In the genomic region with DNA sequence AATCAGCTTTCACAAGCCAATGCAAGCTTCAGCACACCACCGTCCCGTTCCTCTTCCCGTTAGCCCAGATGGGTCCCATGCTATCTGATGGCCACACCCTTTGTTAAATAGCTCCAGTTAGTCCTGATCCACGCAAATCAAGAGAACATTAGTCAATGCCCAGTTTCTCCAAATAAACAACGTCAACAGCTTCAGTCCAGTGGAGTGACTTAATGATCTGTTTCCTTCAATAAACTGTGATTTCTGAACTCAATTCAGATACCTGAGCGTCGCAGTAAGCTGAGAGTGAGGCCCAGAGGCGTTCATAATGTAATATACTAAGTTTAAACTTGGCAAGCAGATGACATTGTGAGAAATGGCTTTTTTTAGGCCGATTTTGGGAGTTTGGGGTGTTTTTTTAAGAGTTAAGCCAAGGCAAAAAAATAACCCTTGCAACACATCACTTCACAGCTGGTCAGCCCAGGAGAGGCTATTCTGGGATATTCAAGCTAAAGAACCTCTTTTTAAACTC, we compare ENCODE assay signal across 12 cellular contexts.
DNase-seq lines count a peak whose midpoint lies in the region; ATAC-seq and TF ChIP-seq lines count a peak whose summit lies in the region.
"Had no signal": no experiment of that assay in that cellular context is flagged by ENCODE, and none has a peak within 500 bp of the region (broad histone marks: within the 10 kb centered on the region; RNA-seq: fewer than 3 reads in every experiment).

No MANE protein-coding gene starts in this region.

- DNase-seq in RKO (ENCODE audit: low spot score) (peak; percentile 85), fibroblast of peridontal ligament (ENCODE audit: extremely low read depth) (peak; percentile 77), naive B cell (no peak), uterus (no peak), DMS153 (lab: John Stamatoyannopoulos, UW) (no peak)
- DNase-seq in naive thymus-derived CD4-positive, alpha-beta T cell: no peak
- DNase-seq in activated CD4-positive, alpha-beta T cell treated with anti-CD3 and anti-CD28 coated beads, Interleukin-2, amount 50 U/mL, for 1 hour: no peak
- DNase-seq: activated CD4-positive, alpha-beta T cell treated with anti-CD3 and anti-CD28 coated beads, Interleukin-2, amount 50 U/mL, for 48 hours; MM.1S; NCI-H510A treated with DMSO at 0.1 percent for 48 hours had no signal

- H3K27me3 ChIP-seq in uterus: no peaks in the 10 kb centered on the region
- H3K27me3 ChIP-seq in naive thymus-derived CD4-positive, alpha-beta T cell (ENCODE audit: control insufficient read depth in 2 of 2, insufficient read depth in 2 of 2, low read length in 2 of 2): no peaks in the 10 kb centered on the region
- H3K27me3 ChIP-seq: SJSA1 had no signal

- no peaks in the 10 kb centered on the region for H3K27me3 Mint-ChIP-seq in naive B cell
- H3K27me3 Mint-ChIP-seq in naive thymus-derived CD4-positive, alpha-beta T cell: no peaks in the 10 kb centered on the region

- H3K27ac ChIP-seq in uterus: peak overlapping the region; percentile 84 to 90
- no peak overlapping the region for H3K27ac ChIP-seq in naive thymus-derived CD4-positive, alpha-beta T cell (ENCODE audit: low read depth, low read length)
- H3K27ac ChIP-seq: SJSA1 had no signal

- no peaks in the 10 kb centered on the region for H3K9me3 ChIP-seq in uterus
- H3K9me3 ChIP-seq in naive thymus-derived CD4-positive, alpha-beta T cell (ENCODE audit: control insufficient read depth in 2 of 3, low read length in 3 of 3): no peaks in the 10 kb centered on the region
- H3K9me3 ChIP-seq: SJSA1 had no signal

- peaks cover 0 to 19% of the 10 kb centered on the region in 2 donors for H3K4me1 ChIP-seq in uterus
- peaks cover 38 to 45% of the 10 kb centered on the region in 2 donors for H3K4me1 ChIP-seq in naive thymus-derived CD4-positive, alpha-beta T cell (ENCODE audit: control insufficient read depth in 2 of 2, insufficient read depth in 2 of 2, low read length in 2 of 2)

- intact Hi-C loops in uterus (cut with DNase I; ENCODE audit: low total_unique reads): no loop called here
- intact Hi-C loops in naive thymus-derived CD4-positive, alpha-beta T cell (cut with micrococcal nuclease): loop anchor here (10.0 kb wide), 3 partner anchors 56 to 436 kb away; no protein-coding TSS in a partner anchor

- peaks cover 73 to 84% (median 82%) of the 10 kb centered on the region in 3 donors for H3K4me1 Mint-ChIP-seq in naive B cell
- H3K4me1 Mint-ChIP-seq in naive thymus-derived CD4-positive, alpha-beta T cell: peaks cover 43 to 65% (median 51%) of the 10 kb centered on the region in 7 donors

- H3K36me3 ChIP-seq in uterus: no peaks in the 10 kb centered on the region
- no peaks in the 10 kb centered on the region for H3K36me3 ChIP-seq in naive thymus-derived CD4-positive, alpha-beta T cell (ENCODE audit: control insufficient read depth in 2 of 3, insufficient read depth in 3 of 3, low read length in 3 of 3)
- H3K36me3 ChIP-seq: SJSA1 had no signal

- H3K9me3 Mint-ChIP-seq in naive B cell: peaks cover 0 to 3% (median 0%) of the 10 kb centered on the region in 7 donors
- peaks cover 0 to 2% (median 0%) of the 10 kb centered on the region in 11 donors for H3K9me3 Mint-ChIP-seq in naive thymus-derived CD4-positive, alpha-beta T cell

- H3K4me3 ChIP-seq in uterus: no peak overlapping the region
- no peak overlapping the region for H3K4me3 ChIP-seq in naive thymus-derived CD4-positive, alpha-beta T cell (ENCODE audit: low read length)
- H3K4me3 ChIP-seq: SJSA1 had no signal

- POLR2A ChIA-PET in naive thymus-derived CD4-positive, alpha-beta T cell (lab: Charles Lee): interaction anchor here (0.9 to 1.2 kb wide), 4 partner anchors 10 to 99 kb away, joined by 3 to 5 read pairs (median 4); no protein-coding TSS in a partner anchor

- CTCF ChIA-PET in naive thymus-derived CD4-positive, alpha-beta T cell (lab: Charles Lee): interaction anchor here (1.4 kb wide), 1 partner anchor 108 kb away, joined by 4 read pairs; no protein-coding TSS in a partner anchor

- no peak for ATAC-seq in naive B cell (ENCODE audit: low read depth in 2 of 2)
- no peak for ATAC-seq in naive thymus-derived CD4-positive, alpha-beta T cell
- ATAC-seq: HCT116 had no signal

- H3K27ac Mint-ChIP-seq in naive B cell: peak overlapping the region in 4 of 6 donors; percentile 40 to 99 (median 84)
- peak overlapping the region in 3 of 9 donors; percentile 77 to 82 (median 79) for H3K27ac Mint-ChIP-seq in naive thymus-derived CD4-positive, alpha-beta T cell

- H3K4me3 Mint-ChIP-seq in naive B cell: peak overlapping the region in 3 of 8 donors; percentile 82 to 90 (median 87)
- H3K4me3 Mint-ChIP-seq in naive thymus-derived CD4-positive, alpha-beta T cell: no peak overlapping the region

- no peak for TF ChIP-seq CTCF in uterus (IDR thresholded peaks at IDR 0.05)

- no peak for TF ChIP-seq POLR2A in uterus (IDR thresholded peaks at IDR 0.05)

- H3K36me3 Mint-ChIP-seq in naive B cell: peaks cover 13 to 39% of the 10 kb centered on the region in 2 donors
- peaks cover 0 to 4% (median 0%) of the 10 kb centered on the region in 5 donors for H3K36me3 Mint-ChIP-seq in naive thymus-derived CD4-positive, alpha-beta T cell

Comparison
In these comparisons a context has a peak if more than half of its experiments do, and no peak if none do; other contexts are left out.
1. DNase-seq: peak in RKO (single experiment) and fibroblast of peridontal ligament (single experiment); none in naive B cell (single experiment), uterus (0 of 2), DMS153 (single experiment), naive thymus-derived CD4-positive, alpha-beta T cell (0 of 9) and activated CD4-positive, alpha-beta T cell treated with anti-CD3 and anti-CD28 coated beads, Interleukin-2, amount 50 U/mL, for 1 hour (single experiment).